ENCODE assay signal across 8 cellular contexts in the genomic region with DNA sequence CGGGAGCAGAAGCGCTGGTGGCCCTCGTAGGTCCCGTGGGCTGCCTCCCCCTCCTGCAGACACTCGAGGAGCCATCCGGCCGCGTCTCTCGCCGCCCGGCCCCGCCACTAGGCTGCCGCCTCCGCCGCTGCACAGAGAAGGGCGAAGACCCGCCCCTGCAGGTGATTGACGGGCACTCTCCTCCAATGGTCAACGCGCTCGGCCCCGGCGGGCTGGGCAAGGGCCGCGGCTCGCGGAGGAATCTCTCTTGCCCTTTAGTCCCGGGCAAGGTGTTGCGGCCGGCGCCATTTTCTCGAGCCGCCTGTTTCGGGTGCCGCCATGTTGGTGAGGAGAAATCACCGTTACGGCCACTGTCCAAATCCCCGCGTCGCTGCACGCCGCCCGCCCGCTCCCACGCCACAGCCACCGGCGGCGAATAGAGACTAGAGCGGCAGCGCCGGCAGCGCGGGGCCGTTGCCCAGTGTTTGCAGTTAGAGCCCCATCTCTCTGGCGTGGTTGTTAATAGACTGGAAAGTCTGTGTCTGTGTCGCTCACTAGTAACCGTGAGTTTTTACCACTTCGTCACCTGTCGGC. TPM values are rescaled to one million over a fixed set of nuclear protein-coding genes. Genes with fewer than 3 reads are reported as not detected.
DNase-seq lines count a peak whose midpoint lies in the region; ATAC-seq and TF ChIP-seq lines count a peak whose summit lies in the region.

A gene with protein sequence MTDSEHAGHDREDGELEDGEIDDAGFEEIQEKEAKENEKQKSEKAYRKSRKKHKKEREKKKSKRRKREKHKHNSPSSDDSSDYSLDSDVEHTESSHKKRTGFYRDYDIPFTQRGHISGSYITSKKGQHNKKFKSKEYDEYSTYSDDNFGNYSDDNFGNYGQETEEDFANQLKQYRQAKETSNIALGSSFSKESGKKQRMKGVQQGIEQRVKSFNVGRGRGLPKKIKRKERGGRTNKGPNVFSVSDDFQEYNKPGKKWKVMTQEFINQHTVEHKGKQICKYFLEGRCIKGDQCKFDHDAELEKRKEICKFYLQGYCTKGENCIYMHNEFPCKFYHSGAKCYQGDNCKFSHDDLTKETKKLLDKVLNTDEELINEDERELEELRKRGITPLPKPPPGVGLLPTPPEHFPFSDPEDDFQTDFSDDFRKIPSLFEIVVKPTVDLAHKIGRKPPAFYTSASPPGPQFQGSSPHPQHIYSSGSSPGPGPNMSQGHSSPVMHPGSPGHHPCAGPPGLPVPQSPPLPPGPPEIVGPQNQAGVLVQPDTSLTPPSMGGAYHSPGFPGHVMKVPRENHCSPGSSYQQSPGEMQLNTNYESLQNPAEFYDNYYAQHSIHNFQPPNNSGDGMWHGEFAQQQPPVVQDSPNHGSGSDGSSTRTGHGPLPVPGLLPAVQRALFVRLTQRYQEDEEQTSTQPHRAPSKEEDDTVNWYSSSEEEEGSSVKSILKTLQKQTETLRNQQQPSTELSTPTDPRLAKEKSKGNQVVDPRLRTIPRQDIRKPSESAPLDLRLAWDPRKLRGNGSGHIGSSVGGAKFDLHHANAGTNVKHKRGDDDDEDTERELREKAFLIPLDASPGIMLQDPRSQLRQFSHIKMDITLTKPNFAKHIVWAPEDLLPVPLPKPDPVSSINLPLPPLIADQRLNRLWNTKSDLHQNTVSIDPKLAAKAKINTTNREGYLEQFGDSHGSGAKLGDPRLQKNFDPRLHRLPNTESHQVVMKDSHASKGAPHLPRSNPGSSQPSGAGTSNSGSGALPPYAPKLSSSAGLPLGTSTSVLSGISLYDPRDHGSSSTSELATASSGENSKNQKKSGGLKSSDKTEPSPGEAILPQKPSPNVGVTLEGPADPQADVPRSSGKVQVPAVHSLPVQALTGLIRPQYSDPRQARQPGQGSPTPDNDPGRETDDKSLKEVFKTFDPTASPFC (plus strand): TSS at position 284 of the 573 bp plus-strand sequence. CDS start 398 bp downstream, outside the sequence.

- TF ChIP-seq POLR2A in IMR-90 (IDR thresholded peaks at IDR 0.05; ENCODE audit: low read depth, low read length): peak; percentile 92

- H2BK5ac ChIP-seq in IMR-90 (ENCODE audit: low read depth, low read length, poor library complexity, severe bottlenecking): peak within 1 kb of the TSS; percentile 98

- H4K91ac ChIP-seq in IMR-90 (ENCODE audit: insufficient read depth, low read depth, low read length): peak within 1 kb of the TSS; percentile 89

- in situ Hi-C loops in IMR-90 (cut with MboI; ENCODE audit: low sequenced_read_pairs): no loop called here

- peak within 1 kb of the TSS; percentile 70; the same call in 1 of the 2 replicates for H2BK120ac ChIP-seq in IMR-90 (ENCODE audit: low read depth, low read length)

- POLR2A ChIA-PET in IMR-90 (lab: Charles Lee; ENCODE audit: unreplicated experiment): no interaction called here

- H3K9me1 ChIP-seq in IMR-90 (ENCODE audit: insufficient read depth, low read length): no peaks in the 10 kb centered on the region

- DNase-seq in DMS114 treated with DMSO at 0.1 percent for 48 hours (lab: John Stamatoyannopoulos, UW; ENCODE audit: unreplicated experiment) (peak; percentile 77), IMR-90 (peak; percentile 98), OCI-M1 (lab: John Stamatoyannopoulos, UW) (peak; percentile 99), epithelial cell of proximal tubule (ENCODE audit: low read depth) (peak; percentile 74)
- peak; percentile 100 for DNase-seq in activated T-cell treated with anti-CD3 and anti-CD28 coated beads, Interleukin-2, amount 50 U/mL, for 1 hour
- peak; percentile 100 for DNase-seq in stimulated activated CD8-positive, alpha-beta memory T cell treated with anti-CD3 and anti-CD28 coated beads, Interleukin-7, amount 100 ng/mL, for 1 hour (ENCODE audit: low read depth in 2 of 2)

- no peaks in the 10 kb centered on the region for H3K27me3 ChIP-seq in IMR-90 (ENCODE audit: control insufficient read depth, insufficient read depth, low read length)
- H3K27me3 ChIP-seq in mucosa of stomach (ENCODE audit: control insufficient read depth, insufficient read depth, low read length): no peaks in the 10 kb centered on the region

- H3K27ac ChIP-seq in IMR-90 (ENCODE audit: insufficient read depth, low read length): peak within 1 kb of the TSS; percentile 99

- dilution Hi-C loops in IMR-90 (cut with HindIII; ENCODE audit: low sequenced_read_pairs, unreplicated experiment): no loop called here

- H3K23ac ChIP-seq in IMR-90 (ENCODE audit: low read depth, low read length): peak within 1 kb of the TSS; percentile 93

- H3K56ac ChIP-seq in IMR-90 (ENCODE audit: extremely low read depth, insufficient read depth, low read length): peak within 1 kb of the TSS; percentile 96

- no peaks in the 10 kb centered on the region; a peak in 1 of 4 replicates for H3K79me1 ChIP-seq in IMR-90 (ENCODE audit: low read depth in 1 of 2, low read length in 2 of 2)

- intact Hi-C loops in IMR-90 (cut with micrococcal nuclease): loop anchor here (5.0 kb wide), 2 partner anchors 67 to 218 kb away; partner anchors contain the start of gene TMEM87B

- H3K4me1 ChIP-seq in IMR-90 (ENCODE audit: control insufficient read depth, insufficient read depth, low read length): no peaks in the 10 kb centered on the region
- H3K4me1 ChIP-seq in mucosa of stomach (ENCODE audit: control insufficient read depth, insufficient read depth, low read length): no peaks in the 10 kb centered on the region

- H2BK15ac ChIP-seq in IMR-90 (ENCODE audit: low read depth, low read length): no peak within 1 kb of the TSS; the same call in 2 of the 3 replicates

- ATAC-seq in GM21528 (IDR thresholded peaks at IDR 0.05; ENCODE audit: low FRiP score, unreplicated experiment) (peak; percentile 97), IMR-90 (ENCODE audit: low read depth) (peak; percentile 96)

- peak within 1 kb of the TSS; percentile 97 for H3K4ac ChIP-seq in IMR-90 (ENCODE audit: low read depth, low read length)

- WGBS in IMR-90 (ENCODE audit: extremely low coverage in 2 of 2, insufficient read length in 1 of 2), 2 experiments: 0% methylated on average over 21 of the region's 59 CpGs; no CpG with 5 or more reads in 1 of the 2 experiments

- H2AK5ac ChIP-seq in IMR-90 (ENCODE audit: low read depth, low read length): peak within 1 kb of the TSS; percentile 89

- peak within 1 kb of the TSS; percentile 94 to 95 for H4K8ac ChIP-seq in IMR-90 (ENCODE audit: low read depth in 2 of 2, low read length in 2 of 2)

- peak within 1 kb of the TSS; percentile 95 for H4K5ac ChIP-seq in IMR-90 (ENCODE audit: low read depth, low read length)

- H4K20me1 ChIP-seq in IMR-90 (ENCODE audit: insufficient read depth, low read length): no peaks in the 10 kb centered on the region

- peak within 1 kb of the TSS; percentile 96 for H3K14ac ChIP-seq in IMR-90 (replicated peaks; ENCODE audit: low read depth, low read length)

- H3K4me2 ChIP-seq in IMR-90 (ENCODE audit: low read depth, low read length): peak within 1 kb of the TSS; percentile 93

- no peak within 1 kb of the TSS for H2BK20ac ChIP-seq in IMR-90 (ENCODE audit: low read depth, low read length)

- peak; percentile 29; the same call in 1 of the 2 replicates for TF ChIP-seq CTCF in IMR-90 (conservative IDR thresholded peaks at IDR 0.05; ENCODE audit: low read depth, low read length)
- peak; percentile 16 for TF ChIP-seq CTCF in epithelial cell of proximal tubule (conservative IDR thresholded peaks at IDR 0.05; ENCODE audit: low read depth, low read length)

- H2AK9ac ChIP-seq in IMR-90 (replicated peaks; ENCODE audit: low read depth, low read length, poor library complexity): peak within 1 kb of the TSS; percentile 98

- BruUV-seq in IMR-90 (replicated peaks; lab: Mats Ljungman, UMichigan): no TSS peak

- H3K4me3 ChIP-seq in IMR-90 (ENCODE audit: insufficient read depth, low read depth, low read length): peak within 1 kb of the TSS; percentile 86
- H3K4me3 ChIP-seq in epithelial cell of proximal tubule (ENCODE audit: low read depth, low read length): peak within 1 kb of the TSS; percentile 98
- peak within 1 kb of the TSS; percentile 98 for H3K4me3 ChIP-seq in mucosa of stomach (ENCODE audit: low read length)

- H3K9me3 ChIP-seq in IMR-90 (ENCODE audit: control insufficient read depth, insufficient read depth, low read length) (no peaks in the 10 kb centered on the region), mucosa of stomach (ENCODE audit: control insufficient read depth, low read length) (no peaks in the 10 kb centered on the region)

- CTCF ChIA-PET in IMR-90 (lab: Yijun Ruan, JAX): interaction anchor here (0.6 kb wide), 1 partner anchor 155 kb away, joined by 3 read pairs; no protein-coding TSS in a partner anchor

- H2AFZ ChIP-seq in IMR-90 (replicated peaks; ENCODE audit: low read length, poor library complexity): peak within 1 kb of the TSS; percentile 96

- H3K36me3 ChIP-seq in IMR-90 (ENCODE audit: control insufficient read depth, insufficient read depth, low read length): no peaks in the 10 kb centered on the region
- H3K36me3 ChIP-seq in mucosa of stomach (ENCODE audit: control insufficient read depth, insufficient read depth, low read length): no peaks in the 10 kb centered on the region

- H3K9ac ChIP-seq in IMR-90 (ENCODE audit: low read depth, low read length): peak within 1 kb of the TSS; percentile 98
- H3K9ac ChIP-seq in mucosa of stomach (ENCODE audit: low read length): peak within 1 kb of the TSS; percentile 100

- 0 out of 2 replicates have a peak, but pooled peaks have one; percentile 13 for TF ChIP-seq RAD21 in IMR-90 (IDR thresholded peaks at IDR 0.05; ENCODE audit: low read length)

- peak within 1 kb of the TSS; percentile 92 for H3K18ac ChIP-seq in IMR-90 (ENCODE audit: low read depth, low read length)

TF ChIP-seq in IMR-90, 13 proteins besides CTCF, POLR2A, EP300 and RAD21 (continues in another document):
- TF ChIP-seq SMC3 (IDR thresholded peaks at IDR 0.05; ENCODE audit: low read depth, low read length) (no peak), BHLHE40 (IDR thresholded peaks at IDR 0.05; ENCODE audit: low read depth, low read length) (no peak; the same call in 1 of the 2 replicates), FOS (IDR thresholded peaks at IDR 0.05; ENCODE audit: low read depth, low read length) (0 out of 2 replicates have a peak, but pooled peaks have one; percentile 2), MAFK (IDR thresholded peaks at IDR 0.05; ENCODE audit: low read depth, low read length) (no peak)
- TF ChIP-seq, protein P1, sequence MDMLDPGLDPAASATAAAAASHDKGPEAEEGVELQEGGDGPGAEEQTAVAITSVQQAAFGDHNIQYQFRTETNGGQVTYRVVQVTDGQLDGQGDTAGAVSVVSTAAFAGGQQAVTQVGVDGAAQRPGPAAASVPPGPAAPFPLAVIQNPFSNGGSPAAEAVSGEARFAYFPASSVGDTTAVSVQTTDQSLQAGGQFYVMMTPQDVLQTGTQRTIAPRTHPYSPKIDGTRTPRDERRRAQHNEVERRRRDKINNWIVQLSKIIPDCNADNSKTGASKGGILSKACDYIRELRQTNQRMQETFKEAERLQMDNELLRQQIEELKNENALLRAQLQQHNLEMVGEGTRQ (IDR thresholded peaks at IDR 0.05; ENCODE audit: low read depth, low read length): peak; percentile 49; the same call in 1 of the 2 replicates

RNA-seq across cellular contexts. Expression of the gene that starts here (rescaled TPM):
- total RNA-seq in IMR-90 (2012; rRNA removed): 2.0 and 2.2 TPM in 2 replicates
- 0.55 and 0.60 TPM in 2 replicates for polyA plus RNA-seq in IMR-90 (2012; rRNA removed)
- polyA plus RNA-seq in IMR-90 (2012; cell fraction: cytosol; rRNA removed): 0.14 and 0.18 TPM in 2 replicates
- polyA plus RNA-seq in IMR-90 (2012; cell fraction: nucleus; rRNA removed; ENCODE audit: low replicate concordance): 0.29 and 1.2 TPM in 2 replicates
- 0.94 and 6.7 TPM in 2 replicates for total RNA-seq in epithelial cell of proximal tubule

Comparison
In these comparisons a context has a peak if more than half of its experiments do, and no peak if none do; other contexts are left out.
1. Peak in every context shown above with its lines: DNase-seq, ATAC-seq, H3K4me3 ChIP-seq and H3K27ac ChIP-seq.